In the genomic region with DNA sequence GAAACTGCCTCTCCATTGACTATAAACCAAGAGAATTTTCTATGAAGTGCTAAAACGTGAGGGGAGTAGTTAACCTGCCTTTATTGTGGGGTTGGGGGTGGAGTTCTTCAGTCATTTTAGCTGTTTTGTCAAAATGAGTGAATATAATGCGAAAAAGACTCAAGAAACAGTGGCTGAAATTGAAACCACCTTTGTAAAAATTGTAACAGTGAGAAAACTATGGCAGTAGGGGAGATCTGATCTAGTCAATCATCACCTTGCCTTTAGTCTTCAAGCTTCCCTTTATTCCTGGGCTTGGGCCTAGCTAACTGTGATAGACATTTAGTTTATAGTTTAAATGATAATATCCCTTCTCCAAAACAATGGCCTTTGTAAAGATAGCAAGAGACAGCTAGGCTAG, we compare ENCODE assay signal across 1 cellular context.
TF ChIP-seq lines count a peak whose summit lies in the region.

No MANE protein-coding gene starts in this region.

TF ChIP-seq in GM23338, 12 proteins besides CTCF, POLR2A, EP300 and RAD21 (continued from another document):
- TF ChIP-seq, protein P1, sequence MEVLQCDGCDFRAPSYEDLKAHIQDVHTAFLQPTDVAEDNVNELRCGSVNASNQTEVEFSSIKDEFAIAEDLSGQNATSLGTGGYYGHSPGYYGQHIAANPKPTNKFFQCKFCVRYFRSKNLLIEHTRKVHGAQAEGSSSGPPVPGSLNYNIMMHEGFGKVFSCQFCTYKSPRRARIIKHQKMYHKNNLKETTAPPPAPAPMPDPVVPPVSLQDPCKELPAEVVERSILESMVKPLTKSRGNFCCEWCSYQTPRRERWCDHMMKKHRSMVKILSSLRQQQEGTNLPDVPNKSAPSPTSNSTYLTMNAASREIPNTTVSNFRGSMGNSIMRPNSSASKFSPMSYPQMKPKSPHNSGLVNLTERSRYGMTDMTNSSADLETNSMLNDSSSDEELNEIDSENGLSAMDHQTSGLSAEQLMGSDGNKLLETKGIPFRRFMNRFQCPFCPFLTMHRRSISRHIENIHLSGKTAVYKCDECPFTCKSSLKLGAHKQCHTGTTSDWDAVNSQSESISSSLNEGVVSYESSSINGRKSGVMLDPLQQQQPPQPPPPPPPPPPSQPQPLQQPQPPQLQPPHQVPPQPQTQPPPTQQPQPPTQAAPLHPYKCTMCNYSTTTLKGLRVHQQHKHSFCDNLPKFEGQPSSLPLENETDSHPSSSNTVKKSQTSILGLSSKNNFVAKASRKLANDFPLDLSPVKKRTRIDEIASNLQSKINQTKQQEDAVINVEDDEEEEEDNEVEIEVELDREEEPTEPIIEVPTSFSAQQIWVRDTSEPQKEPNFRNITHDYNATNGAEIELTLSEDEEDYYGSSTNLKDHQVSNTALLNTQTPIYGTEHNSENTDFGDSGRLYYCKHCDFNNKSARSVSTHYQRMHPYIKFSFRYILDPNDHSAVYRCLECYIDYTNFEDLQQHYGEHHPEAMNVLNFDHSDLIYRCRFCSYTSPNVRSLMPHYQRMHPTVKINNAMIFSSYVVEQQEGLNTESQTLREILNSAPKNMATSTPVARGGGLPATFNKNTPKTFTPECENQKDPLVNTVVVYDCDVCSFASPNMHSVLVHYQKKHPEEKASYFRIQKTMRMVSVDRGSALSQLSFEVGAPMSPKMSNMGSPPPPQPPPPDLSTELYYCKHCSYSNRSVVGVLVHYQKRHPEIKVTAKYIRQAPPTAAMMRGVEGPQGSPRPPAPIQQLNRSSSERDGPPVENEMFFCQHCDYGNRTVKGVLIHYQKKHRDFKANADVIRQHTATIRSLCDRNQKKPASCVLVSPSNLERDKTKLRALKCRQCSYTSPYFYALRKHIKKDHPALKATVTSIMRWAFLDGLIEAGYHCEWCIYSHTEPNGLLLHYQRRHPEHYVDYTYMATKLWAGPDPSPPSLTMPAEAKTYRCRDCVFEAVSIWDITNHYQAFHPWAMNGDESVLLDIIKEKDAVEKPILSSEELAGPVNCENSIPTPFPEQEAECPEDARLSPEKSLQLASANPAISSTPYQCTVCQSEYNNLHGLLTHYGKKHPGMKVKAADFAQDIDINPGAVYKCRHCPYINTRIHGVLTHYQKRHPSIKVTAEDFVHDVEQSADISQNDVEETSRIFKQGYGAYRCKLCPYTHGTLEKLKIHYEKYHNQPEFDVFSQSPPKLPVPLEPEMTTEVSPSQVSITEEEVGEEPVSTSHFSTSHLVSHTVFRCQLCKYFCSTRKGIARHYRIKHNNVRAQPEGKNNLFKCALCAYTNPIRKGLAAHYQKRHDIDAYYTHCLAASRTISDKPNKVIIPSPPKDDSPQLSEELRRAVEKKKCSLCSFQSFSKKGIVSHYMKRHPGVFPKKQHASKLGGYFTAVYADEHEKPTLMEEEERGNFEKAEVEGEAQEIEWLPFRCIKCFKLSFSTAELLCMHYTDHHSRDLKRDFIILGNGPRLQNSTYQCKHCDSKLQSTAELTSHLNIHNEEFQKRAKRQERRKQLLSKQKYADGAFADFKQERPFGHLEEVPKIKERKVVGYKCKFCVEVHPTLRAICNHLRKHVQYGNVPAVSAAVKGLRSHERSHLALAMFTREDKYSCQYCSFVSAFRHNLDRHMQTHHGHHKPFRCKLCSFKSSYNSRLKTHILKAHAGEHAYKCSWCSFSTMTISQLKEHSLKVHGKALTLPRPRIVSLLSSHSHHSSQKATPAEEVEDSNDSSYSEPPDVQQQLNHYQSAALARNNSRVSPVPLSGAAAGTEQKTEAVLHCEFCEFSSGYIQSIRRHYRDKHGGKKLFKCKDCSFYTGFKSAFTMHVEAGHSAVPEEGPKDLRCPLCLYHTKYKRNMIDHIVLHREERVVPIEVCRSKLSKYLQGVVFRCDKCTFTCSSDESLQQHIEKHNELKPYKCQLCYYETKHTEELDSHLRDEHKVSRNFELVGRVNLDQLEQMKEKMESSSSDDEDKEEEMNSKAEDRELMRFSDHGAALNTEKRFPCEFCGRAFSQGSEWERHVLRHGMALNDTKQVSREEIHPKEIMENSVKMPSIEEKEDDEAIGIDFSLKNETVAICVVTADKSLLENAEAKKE (CRISPR knock-in tag; IDR thresholded peaks at IDR 0.05): no peak
TF ChIP-seq in GM23338: peak in this region for 0.
